11 cellular contexts compared by ENCODE assay signal in the genomic region with DNA sequence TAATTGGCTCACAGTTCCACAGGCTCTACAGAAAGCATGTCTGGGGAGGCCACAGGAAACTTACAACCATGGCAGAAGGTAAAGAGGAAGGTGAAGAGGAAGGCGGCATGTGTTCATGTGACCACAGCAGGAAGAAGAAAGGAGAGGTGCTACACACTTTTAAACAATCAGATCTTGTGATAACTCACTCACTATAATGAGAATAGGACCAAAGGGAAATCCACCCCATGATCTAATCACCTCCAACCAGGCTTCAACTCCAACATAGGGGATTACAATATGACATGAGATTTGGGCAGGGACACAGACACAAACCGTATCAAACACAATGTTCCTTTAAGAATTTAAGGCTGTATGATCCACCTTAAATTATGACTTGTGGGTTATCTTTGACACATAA. TPM values are rescaled to one million over a fixed set of nuclear protein-coding genes. Genes with fewer than 3 reads are reported as not detected.
DNase-seq lines count a peak whose midpoint lies in the region; ATAC-seq and TF ChIP-seq lines count a peak whose summit lies in the region.
"Had no signal": no experiment of that assay in that cellular context is flagged by ENCODE, and none has a peak within 500 bp of the region (broad histone marks: within the 10 kb centered on the region; RNA-seq: fewer than 3 reads in every experiment).

No MANE protein-coding gene starts in this region.

- H3K9me3 Mint-ChIP-seq in activated T-cell treated with anti-CD3 and anti-CD28 coated beads, Interleukin-2, amount 50 U/mL, for 4 hours, result no peaks in the 10 kb centered on the region
- H3K9me3 Mint-ChIP-seq in central memory CD8-positive, alpha-beta T cell, result no peaks in the 10 kb centered on the region
- no peaks in the 10 kb centered on the region for H3K9me3 Mint-ChIP-seq in stimulated activated memory B cell treated with anti-CD40 and anti-IgM and Interleukin-4, amounts not matched to agents 10 μg/mL and 1 μg/mL and 100 μg/mL, for 72 hours
- H3K9me3 Mint-ChIP-seq in Calu3 (ENCODE audit: low read depth, unreplicated experiment), result no peaks in the 10 kb centered on the region

- CTCF ChIA-PET in Calu3 (lab: Charles Lee), result no interaction called here

- no peak for DNase-seq in activated T-cell treated with anti-CD3 and anti-CD28 coated beads, Interleukin-2, amount 50 U/mL, for 4 hours
- DNase-seq in activated T-cell treated with anti-CD3 and anti-CD28 coated beads for 4 hours (no peak), SKM-1 (lab: John Stamatoyannopoulos, UW; ENCODE audit: unreplicated experiment) (peak; percentile 20), Calu3 (no peak)
- peak in 1 of 2 donors; percentile 15 for DNase-seq in central memory CD8-positive, alpha-beta T cell (ENCODE audit: low spot score in 2 of 2)
- DNase-seq: body of pancreas, foreskin keratinocyte, mesendoderm had no signal

- no TSS peak for BruUV-seq in Calu3 (replicated peaks; lab: Mats Ljungman, UMichigan)

- TF ChIP-seq CTCF in Calu3 (IDR thresholded peaks at IDR 0.05; ENCODE audit: unreplicated experiment), result no peak

- peak overlapping the region; percentile 53 for H3K4me3 Mint-ChIP-seq in activated T-cell treated with anti-CD3 and anti-CD28 coated beads, Interleukin-2, amount 50 U/mL, for 4 hours
- peak overlapping the region; percentile 47 for H3K4me3 Mint-ChIP-seq in central memory CD8-positive, alpha-beta T cell
- no peak overlapping the region for H3K4me3 Mint-ChIP-seq in stimulated activated memory B cell treated with anti-CD40 and anti-IgM and Interleukin-4, amounts not matched to agents 10 μg/mL and 1 μg/mL and 100 μg/mL, for 72 hours
- no peak overlapping the region for H3K4me3 Mint-ChIP-seq in Calu3 (ENCODE audit: low read depth, unreplicated experiment)

- peaks cover 19% of the 10 kb centered on the region for H3K4me1 Mint-ChIP-seq in activated T-cell treated with anti-CD3 and anti-CD28 coated beads, Interleukin-2, amount 50 U/mL, for 4 hours (ENCODE audit: low read depth)
- peaks cover 20% of the 10 kb centered on the region for H3K4me1 Mint-ChIP-seq in central memory CD8-positive, alpha-beta T cell
- peaks cover 10% of the 10 kb centered on the region for H3K4me1 Mint-ChIP-seq in stimulated activated memory B cell treated with anti-CD40 and anti-IgM and Interleukin-4, amounts not matched to agents 10 μg/mL and 1 μg/mL and 100 μg/mL, for 72 hours
- H3K4me1 Mint-ChIP-seq in Calu3 (ENCODE audit: low read depth, unreplicated experiment), result no peaks in the 10 kb centered on the region

- ATAC-seq in activated T-cell treated with anti-CD3 and anti-CD28 coated beads, Interleukin-2, amount 50 U/mL, for 4 hours, result peak; percentile 27 to 41
- ATAC-seq in central memory CD8-positive, alpha-beta T cell (replicated peaks; ENCODE audit: extremely low read depth, poor library complexity, severe bottlenecking), result peak; percentile 76
- no peak for ATAC-seq in stimulated activated memory B cell treated with anti-CD40 and anti-IgM and Interleukin-4, amounts not matched to agents 10 μg/mL and 1 μg/mL and 100 μg/mL, for 72 hours
- ATAC-seq in GM18520 (IDR thresholded peaks at IDR 0.05; ENCODE audit: unreplicated experiment) (no peak), HG03521 (IDR thresholded peaks at IDR 0.05; ENCODE audit: unreplicated experiment) (no peak)
- ATAC-seq: body of pancreas, foreskin keratinocyte had no signal

- intact Hi-C loops in Calu3 (cut with micrococcal nuclease; ENCODE audit: unreplicated experiment), result no loop called here

- H3K27me3 Mint-ChIP-seq in activated T-cell treated with anti-CD3 and anti-CD28 coated beads, Interleukin-2, amount 50 U/mL, for 4 hours (ENCODE audit: low read depth), result no peaks in the 10 kb centered on the region
- H3K27me3 Mint-ChIP-seq in central memory CD8-positive, alpha-beta T cell, result no peaks in the 10 kb centered on the region
- no peaks in the 10 kb centered on the region for H3K27me3 Mint-ChIP-seq in stimulated activated memory B cell treated with anti-CD40 and anti-IgM and Interleukin-4, amounts not matched to agents 10 μg/mL and 1 μg/mL and 100 μg/mL, for 72 hours
- H3K27me3 Mint-ChIP-seq in Calu3 (ENCODE audit: unreplicated experiment), result no peaks in the 10 kb centered on the region

- peak overlapping the region; percentile 82 for H3K27ac Mint-ChIP-seq in central memory CD8-positive, alpha-beta T cell (ENCODE audit: low read depth)
- peak overlapping the region; percentile 71 for H3K27ac Mint-ChIP-seq in stimulated activated memory B cell treated with anti-CD40 and anti-IgM and Interleukin-4, amounts not matched to agents 10 μg/mL and 1 μg/mL and 100 μg/mL, for 72 hours
- H3K27ac Mint-ChIP-seq in Calu3 (ENCODE audit: unreplicated experiment), result no peak overlapping the region

- no peaks in the 10 kb centered on the region for H3K36me3 Mint-ChIP-seq in activated T-cell treated with anti-CD3 and anti-CD28 coated beads, Interleukin-2, amount 50 U/mL, for 4 hours (ENCODE audit: insufficient read depth)
- peaks cover 7% of the 10 kb centered on the region for H3K36me3 Mint-ChIP-seq in central memory CD8-positive, alpha-beta T cell (ENCODE audit: insufficient read depth)
- H3K36me3 Mint-ChIP-seq in stimulated activated memory B cell treated with anti-CD40 and anti-IgM and Interleukin-4, amounts not matched to agents 10 μg/mL and 1 μg/mL and 100 μg/mL, for 72 hours, result no peaks in the 10 kb centered on the region
- peaks cover 4% of the 10 kb centered on the region for H3K36me3 Mint-ChIP-seq in Calu3 (ENCODE audit: insufficient read depth, unreplicated experiment)

RNA-seq across cellular contexts. Expression of gene PGM2, which starts 10.5 kb away (rescaled TPM):
- 10 to 100 TPM; 43.2 to 53.2 (median 49.7) TPM for total RNA-seq in activated T-cell treated with anti-CD3 and anti-CD28 coated beads, Interleukin-2, amount 50 U/mL, for 4 hours
- 27.1 and 33.0 TPM in 2 replicates for total RNA-seq in Calu3 (2022)

Comparison
In these comparisons a context has a peak if more than half of its experiments do, and no peak if none do; other contexts are left out.
1. ATAC-seq: peak in activated T-cell treated with anti-CD3 and anti-CD28 coated beads, Interleukin-2, amount 50 U/mL, for 4 hours (2 of 2) and central memory CD8-positive, alpha-beta T cell (single experiment); none in stimulated activated memory B cell treated with anti-CD40 and anti-IgM and Interleukin-4, amounts not matched to agents 10 μg/mL and 1 μg/mL and 100 μg/mL, for 72 hours (single experiment), GM18520 (single experiment) and HG03521 (single experiment).
2. H3K4me3 Mint-ChIP-seq: peak in activated T-cell treated with anti-CD3 and anti-CD28 coated beads, Interleukin-2, amount 50 U/mL, for 4 hours (single experiment) and central memory CD8-positive, alpha-beta T cell (single experiment); none in stimulated activated memory B cell treated with anti-CD40 and anti-IgM and Interleukin-4, amounts not matched to agents 10 μg/mL and 1 μg/mL and 100 μg/mL, for 72 hours (single experiment) and Calu3 (single experiment).